7 cellular contexts compared by ENCODE assay signal in the genomic region with DNA sequence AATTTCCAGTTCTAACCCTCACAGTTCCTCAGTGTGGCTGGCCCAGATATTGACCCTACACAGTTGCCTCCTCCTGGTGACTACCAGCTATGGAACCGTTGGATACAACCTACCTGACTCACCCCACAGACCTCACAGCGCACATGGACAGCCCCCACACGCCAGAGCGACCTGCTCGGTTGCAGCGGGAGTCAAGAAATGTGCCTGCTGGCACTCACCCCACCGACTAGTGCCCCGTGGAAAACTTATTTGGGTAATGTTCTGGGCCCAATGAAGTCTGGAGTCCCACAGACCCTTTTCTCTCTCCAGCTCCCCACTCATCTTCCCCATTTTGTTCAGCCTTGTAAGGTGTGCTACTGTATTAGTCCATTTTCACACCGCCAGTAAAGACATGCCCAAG.
A peak's percentile ranks its signal among the peaks of the same experiment; 100 is the strongest.
DNase-seq lines count a peak whose midpoint lies in the region; ATAC-seq and TF ChIP-seq lines count a peak whose summit lies in the region.
"Not testable (repeated sequence)": the region's sequence is repeated elsewhere in the genome, so short reads cannot be mapped to it uniquely, and the experiment has no call there.

No MANE protein-coding gene starts in this region.

- H3K27ac Mint-ChIP-seq in chondrocyte (ENCODE audit: unreplicated experiment) = not testable (repeated sequence)

- intact Hi-C loops in Right ventricle myocardium inferior (cut with DNase I); right cardiac atrium (cut with DNase I); psoas muscle (cut with DNase I); upper lobe of right lung (cut with DNase I): not testable (repeated sequence)

- not testable (repeated sequence) for H3K4me3 ChIP-seq in RWPE2 (ENCODE audit: severe bottlenecking); right cardiac atrium (ENCODE audit: low read length); psoas muscle; upper lobe of right lung

- WGBS in right cardiac atrium = 72% methylated on average over 9 of the region's 9 CpGs
- 74 to 76% (median 75%) methylated on average over 9 of the region's 9 CpGs for WGBS in psoas muscle, 3 donors

- H3K4me3 Mint-ChIP-seq in chondrocyte (ENCODE audit: unreplicated experiment) = not testable (repeated sequence)

- DNase-seq in RWPE2 (ENCODE audit: low spot score) = peak; percentile 38
- peak; percentile 87 for DNase-seq in chondrocyte (ENCODE audit: low spot score)
- DNase-seq in Right ventricle myocardium inferior (ENCODE audit: missing footprints) = peak; percentile 68
- peak in 2 of 3 donors; percentile 15 to 40 for DNase-seq in right cardiac atrium
- DNase-seq in left kidney (ENCODE audit: low read depth, low spot score) = peak; percentile 0
- peak; percentile 7 to 35 for DNase-seq in psoas muscle
- peak; percentile 58 for DNase-seq in upper lobe of right lung

- not testable (repeated sequence) for H3K36me3 ChIP-seq in RWPE2 (ENCODE audit: low read depth); psoas muscle (ENCODE audit: insufficient read depth in 1 of 2, low read depth in 1 of 2); upper lobe of right lung

- not testable (repeated sequence) for ATAC-seq in RWPE2 (ENCODE audit: low read depth); Right ventricle myocardium inferior; right cardiac atrium; psoas muscle; upper lobe of right lung

- not testable (repeated sequence) for TF ChIP-seq CTCF in RWPE2 (IDR thresholded peaks at IDR 0.05; ENCODE audit: poor library complexity, severe bottlenecking); chondrocyte (IDR thresholded peaks at IDR 0.05); psoas muscle (IDR thresholded peaks at IDR 0.05); upper lobe of right lung (IDR thresholded peaks at IDR 0.05)

- H3K27me3 Mint-ChIP-seq in chondrocyte (ENCODE audit: low read depth) = not testable (repeated sequence)

- H3K4me1 ChIP-seq in RWPE2 (ENCODE audit: insufficient read depth, poor library complexity, severe bottlenecking); right cardiac atrium (ENCODE audit: control insufficient read depth, insufficient read depth, low read length); psoas muscle; upper lobe of right lung: not testable (repeated sequence)

- not testable (repeated sequence) for H3K4me1 Mint-ChIP-seq in chondrocyte (ENCODE audit: low read depth)

- H3K27me3 ChIP-seq in RWPE2 (ENCODE audit: insufficient read depth, poor library complexity, severe bottlenecking); right cardiac atrium (ENCODE audit: control insufficient read depth, insufficient read depth); psoas muscle (ENCODE audit: insufficient read depth in 3 of 3, low read length in 2 of 3); upper lobe of right lung: not testable (repeated sequence)

- H3K9me3 Mint-ChIP-seq in chondrocyte (ENCODE audit: low read depth) = peaks cover 17% of the 10 kb centered on the region

- not testable (repeated sequence) for H3K27ac ChIP-seq in RWPE2 (ENCODE audit: poor library complexity, severe bottlenecking); right cardiac atrium (ENCODE audit: low read length); psoas muscle; upper lobe of right lung

- H3K36me3 Mint-ChIP-seq in chondrocyte (ENCODE audit: low read depth) = not testable (repeated sequence)

- H3K9me3 ChIP-seq in RWPE2 (ENCODE audit: severe bottlenecking); right cardiac atrium (ENCODE audit: control insufficient read depth, low read length); psoas muscle; upper lobe of right lung: not testable (repeated sequence)

Comparison
In these comparisons a context has a peak if more than half of its experiments do, and no peak if none do; other contexts are left out.
1. DNase-seq: peak in every context shown above with its lines; median percentile 87 in chondrocyte; 68 in Right ventricle myocardium inferior; 58 in upper lobe of right lung; 38 in RWPE2; 28 in right cardiac atrium; 21 in psoas muscle; 0 in left kidney.